25 cellular contexts compared by ENCODE assay signal in genomic region chr1:37040773-37041172, GRCh38. TPM values are rescaled to one million over a fixed set of nuclear protein-coding genes. Genes with fewer than 3 reads are reported as not detected.
DNase-seq lines count a peak whose midpoint lies in the region; FAIRE-seq and TF ChIP-seq lines count a peak whose summit lies in the region.
"Had no signal": no experiment of that assay in that cellular context is flagged by ENCODE, and none has a peak within 500 bp of the region (broad histone marks: within the 10 kb centered on the region; RNA-seq: fewer than 3 reads in every experiment).

No MANE protein-coding gene starts in this region.

- peaks cover 7% of the 10 kb centered on the region for H3K23me2 ChIP-seq in H1 (ENCODE audit: low read depth, low read length)

- no peak overlapping the region for H3K27ac ChIP-seq in H1 (ENCODE audit: low read depth, low read length)
- H3K27ac ChIP-seq: GM23248, tibial artery had no signal

- no peaks in the 10 kb centered on the region for H3K9me3 ChIP-seq in H1 (ENCODE audit: insufficient read depth in 2 of 2, low read depth in 1 of 2, low read length in 1 of 2)
- no peaks in the 10 kb centered on the region for H3K9me3 ChIP-seq in Caco-2
- H3K9me3 ChIP-seq: breast epithelium, tibial artery had no signal

- peak; percentile 89 for DNase-seq in G401 (ENCODE audit: low spot score)
- peak; percentile 82 for DNase-seq in NCI-H1105 (lab: John Stamatoyannopoulos, UW)
- peak; percentile 82 for DNase-seq in NCI-H2196 (lab: John Stamatoyannopoulos, UW; ENCODE audit: unreplicated experiment)
- DNase-seq in H1 (ENCODE audit: low read depth in 1 of 2, low spot score in 2 of 2) = no peak
- DNase-seq in Caco-2 = no peak
- no peak for DNase-seq in stimulated activated CD4-positive, alpha-beta T cell treated with anti-CD3 and anti-CD28 coated beads, Interleukin-2, amount 100 ng/mL, for 24 hours
- DNase-seq in kidney glomerular epithelial cell (lab: John Stamatoyannopoulos, UW) = no peak
- DNase-seq: activated CD4-positive, alpha-beta T cell treated with anti-CD3 and anti-CD28 coated beads for 1 hour; activated gamma-delta T cell treated with Interleukin-2 at 50 U/mL for 16 hours; activated T-cell treated with anti-CD3 and anti-CD28 coated beads, Interleukin-2, amount 50 U/mL, for 1 hour; CD8-positive, alpha-beta T cell; cortex of kidney; GM23248; Kasumi-1; SIG-M5; stimulated activated CD4-positive, alpha-beta T cell treated with anti-CD3 and anti-CD28 coated beads, Interleukin-4, amount 100 ng/mL, for 24 hours; tibial artery had no signal

- no peaks in the 10 kb centered on the region for H3K36me3 ChIP-seq in H1 (ENCODE audit: control insufficient read depth in 2 of 4, insufficient read depth in 4 of 4, low read length in 3 of 4)
- H3K36me3 ChIP-seq in Caco-2 (ENCODE audit: control insufficient read depth, insufficient read depth, low read length) = no peaks in the 10 kb centered on the region
- H3K36me3 ChIP-seq: breast epithelium, tibial artery had no signal

- no peak overlapping the region for H3K4me2 ChIP-seq in H1 (ENCODE audit: insufficient read depth in 1 of 2, low read depth in 2 of 2, low read length in 2 of 2)

- H3K18ac ChIP-seq in H1 (ENCODE audit: extremely low read depth, low read length) = peak overlapping the region; percentile 79

- H4K5ac ChIP-seq in H1 (ENCODE audit: insufficient read length, low read depth, low read length) = no peak overlapping the region

- H3K27me3 Mint-ChIP-seq in Caco-2 (ENCODE audit: insufficient read depth, unreplicated experiment) = peaks cover 9% of the 10 kb centered on the region

- H3K4me1 ChIP-seq in H1 (replicated peaks in 1 of 4; ENCODE audit: control insufficient read depth in 3 of 4, insufficient read depth in 4 of 4, low read length in 3 of 4) = peaks cover 26 to 68% (median 49%) of the 10 kb centered on the region in 4 experiments
- H3K4me1 ChIP-seq in Caco-2 = no peaks in the 10 kb centered on the region
- H3K4me1 ChIP-seq: breast epithelium had no signal

- no peak for TF ChIP-seq EP300 in H1 (IDR thresholded peaks at IDR 0.05; ENCODE audit: borderline replicate concordance in 1 of 2, low read depth in 2 of 2, low read length in 2 of 2)

- H3K14ac ChIP-seq in H1 (ENCODE audit: insufficient read length) = no peak overlapping the region

- H3K4me1 Mint-ChIP-seq in Caco-2 (ENCODE audit: low read depth, unreplicated experiment) = no peaks in the 10 kb centered on the region

- H3K23ac ChIP-seq in H1 (ENCODE audit: insufficient read length) = no peak overlapping the region

- no peaks in the 10 kb centered on the region for H3K36me3 Mint-ChIP-seq in Caco-2 (ENCODE audit: insufficient read depth, unreplicated experiment)
- H3K36me3 Mint-ChIP-seq: CD8-positive, alpha-beta T cell; memory B cell had no signal

- no peaks in the 10 kb centered on the region for H3K79me2 ChIP-seq in H1 (ENCODE audit: control insufficient read depth in 1 of 2, insufficient read depth in 2 of 2, low read length in 2 of 2)

- CTCF ChIA-PET in H1 (lab: Charles Lee; ENCODE audit: partially characterized antibody) (interaction anchor here (1.2 to 1.4 kb wide), 2 partner anchors 284 to 301 kb away, joined by 3 to 4 read pairs; no protein-coding TSS in a partner anchor), Caco-2 (lab: Charles Lee) (no interaction called here)

- peak overlapping the region; percentile 36 for H2BK120ac ChIP-seq in H1 (replicated peaks; ENCODE audit: low read depth, low read length)

- no peak for TF ChIP-seq POLR2A in H1 (IDR thresholded peaks at IDR 0.05; ENCODE audit: control extremely low read depth in 1 of 2, low read depth in 2 of 2, low read length in 2 of 2)

- FAIRE-seq in H1 (lab: Jason Lieb, UNC) = no peak
- FAIRE-seq: endometrium, TTC549 had no signal

- no peaks in the 10 kb centered on the region for H3K79me1 ChIP-seq in H1 (ENCODE audit: low read depth, low read length)

- H3K4me3 ChIP-seq in H1 (ENCODE audit: extremely low read depth in 1 of 4, insufficient read depth in 2 of 4, low read depth in 3 of 4, low read length in 4 of 4) (no peak overlapping the region), Caco-2 (ENCODE audit: low read depth, low read length) (no peak overlapping the region)
- H3K4me3 ChIP-seq: breast epithelium, GM23248, tibial artery had no signal

- peak overlapping the region; percentile 70 for H3K4ac ChIP-seq in H1 (replicated peaks; ENCODE audit: insufficient read length, low read depth, low read length)

- no peak overlapping the region for H3K9ac ChIP-seq in H1 (replicated peaks in 1 of 4; ENCODE audit: extremely low read depth in 1 of 4, low read depth in 3 of 4, low read length in 3 of 4)
- H3K9ac ChIP-seq: GM23248 had no signal

- intact Hi-C loops in Caco-2 (cut with micrococcal nuclease; ENCODE audit: unreplicated experiment) = no loop called here

- H3K27me3 ChIP-seq in H1 (replicated peaks in 1 of 4; ENCODE audit: control insufficient read depth in 3 of 4, extremely low read depth in 1 of 4, insufficient read depth in 3 of 4, low read length in 3 of 4) (peaks cover 0 to 7% (median 5%) of the 10 kb centered on the region in 4 experiments; a peak in 6 of 7 replicates), Caco-2 (replicated peaks; ENCODE audit: control insufficient read depth, insufficient read depth, low read length) (no peaks in the 10 kb centered on the region; the same call in 1 of the 2 replicates)

- peak overlapping the region; percentile 96 for H2BK15ac ChIP-seq in H1 (ENCODE audit: low read length)

- no peak overlapping the region for H3K56ac ChIP-seq in H1 (replicated peaks; ENCODE audit: insufficient read length, low read depth, low read length)

- H4K8ac ChIP-seq in H1 (ENCODE audit: extremely low read depth, insufficient read depth, low read length) = no peak overlapping the region

- H4K91ac ChIP-seq in H1 (replicated peaks; ENCODE audit: insufficient read length, low read length) = peak overlapping the region; percentile 90

- peak overlapping the region; percentile 95; the same call in 1 of the 2 replicates for H2BK12ac ChIP-seq in H1 (ENCODE audit: low read depth, low read length)

- POLR2A ChIA-PET in H1 (lab: Charles Lee; ENCODE audit: partially characterized antibody) (no interaction called here), Caco-2 (lab: Charles Lee) (no interaction called here)

- no peak overlapping the region for H2AFZ ChIP-seq in H1 (ENCODE audit: low read length)
- H2AFZ ChIP-seq: GM23248 had no signal

- H3K4me3 Mint-ChIP-seq in Caco-2 (ENCODE audit: unreplicated experiment) = no peak overlapping the region
- H3K4me3 Mint-ChIP-seq: CD8-positive, alpha-beta T cell; memory B cell; stimulated activated naive CD8-positive, alpha-beta T cell treated with anti-CD3 and anti-CD28 coated beads, Interleukin-15, Interleukin-2, amounts not matched to agents 100 ng/mL and 50 ng/mL, for 24 hours had no signal

- peak overlapping the region; percentile 75; the same call in 1 of the 2 replicates for H2AK5ac ChIP-seq in H1 (ENCODE audit: low read depth, low read length)

- H2BK20ac ChIP-seq in H1 (ENCODE audit: low read length) = peak overlapping the region; percentile 76

- H3K9me3 Mint-ChIP-seq in Caco-2 (ENCODE audit: unreplicated experiment) = no peaks in the 10 kb centered on the region
- H3K9me3 Mint-ChIP-seq: CD8-positive, alpha-beta T cell; memory B cell; stimulated activated naive CD8-positive, alpha-beta T cell treated with anti-CD3 and anti-CD28 coated beads, Interleukin-15, Interleukin-2, amounts not matched to agents 100 ng/mL and 50 ng/mL, for 24 hours had no signal

- in situ Hi-C loops in G401 (cut with HindIII; ENCODE audit: low sequenced_read_pairs) = no loop called here

- H3K27ac Mint-ChIP-seq in Caco-2 (ENCODE audit: unreplicated experiment) = no peak overlapping the region
- H3K27ac Mint-ChIP-seq: CD8-positive, alpha-beta T cell; memory B cell; stimulated activated naive CD8-positive, alpha-beta T cell treated with anti-CD3 and anti-CD28 coated beads, Interleukin-15, Interleukin-2, amounts not matched to agents 100 ng/mL and 50 ng/mL, for 24 hours had no signal

- no peaks in the 10 kb centered on the region for H4K20me1 ChIP-seq in H1 (replicated peaks in 1 of 2; ENCODE audit: control insufficient read depth in 1 of 2, insufficient read depth in 2 of 2, low read length in 2 of 2)

- H2BK5ac ChIP-seq in H1 (ENCODE audit: low read depth, low read length) = 0 out of 2 replicates have a peak overlapping the region, but pooled peaks have one; percentile 94

- WGBS in H1 (ENCODE audit: extremely low coverage in 1 of 2, insufficient coverage in 1 of 2, insufficient read length in 1 of 2, insufficient replicate concordance in 2 of 2, low coverage in 1 of 2, low lambda C conversion rate in 2 of 2, missing lambda C conversion rate in 1 of 2), 2 experiments = 73% methylated on average over 4 of the region's 4 CpGs; no CpG with 5 or more reads in 1 of the 2 experiments

- TF ChIP-seq CTCF in H1 (IDR thresholded peaks at IDR 0.05; ENCODE audit: control extremely low read depth in 1 of 3, insufficient read depth in 1 of 3, low read depth in 1 of 3, low read length in 3 of 3) (no peak), Caco-2 (IDR thresholded peaks at IDR 0.05; ENCODE audit: insufficient read depth in 1 of 2, low read depth in 1 of 2, low read length in 1 of 2, severe bottlenecking in 1 of 2, unreplicated experiment in 1 of 2) (no peak)

- TF ChIP-seq RAD21 in H1 (IDR thresholded peaks at IDR 0.05 in 1 of 2, conservative IDR thresholded peaks at IDR 0.05 in 1 of 2; ENCODE audit: low read depth in 2 of 2, low read length in 2 of 2) = no peak

- BruUV-seq in Caco-2 (replicated peaks; lab: Mats Ljungman, UMichigan) = no TSS peak

TF ChIP-seq in H1, 55 proteins besides CTCF, POLR2A, EP300 and RAD21 (continues in another document):
- TF ChIP-seq SUZ12 (IDR thresholded peaks at IDR 0.05; ENCODE audit: low read length) = no peak
- TF ChIP-seq POU5F1 (IDR thresholded peaks at IDR 0.05; ENCODE audit: low read depth, low read length) = no peak
- no peak for TF ChIP-seq POLR2AphosphoS5 (IDR thresholded peaks at IDR 0.05; ENCODE audit: low read depth, low read length)
- TF ChIP-seq SIN3A (conservative IDR thresholded peaks at IDR 0.05 in 1 of 2, IDR thresholded peaks at IDR 0.05 in 1 of 2; ENCODE audit: low read depth in 1 of 2, low read length in 2 of 2) = no peak
- TF ChIP-seq TCF12 (IDR thresholded peaks at IDR 0.05; ENCODE audit: low read depth, low read length) = no peak
- no peak for TF ChIP-seq GTF2F1 (IDR thresholded peaks at IDR 0.05; ENCODE audit: borderline replicate concordance, low read depth, low read length)

RNA-seq across cellular contexts. Expression of gene GRIK3, which starts 6.5 kb away (rescaled TPM):
- total RNA-seq in G401 (2014; rRNA removed; shearing (Covaris generic)) = not detected in 2 replicates
- total RNA-seq in H1 (2021; fragmentation: NEBNext Ultra II Directional; extraction: Animal tissue kit (Norgen Biotek cat#: 25700)) = 3.4 and 3.7 TPM in 2 replicates
- polyA plus RNA-seq in H1 (2011; rRNA removed) = 2.1 and 2.5 TPM in 2 replicates
- 1.9 TPM for polyA plus RNA-seq in H1 (2011; cell fraction: cytosol; rRNA removed)
- polyA plus RNA-seq in H1 (2011; cell fraction: nucleus; rRNA removed) = 3.8 TPM
- polyA plus RNA-seq in H1 (2012, experiment 1 of 2) = 1.5 to 1.9 TPM (median 1.8 TPM) in 4 replicates
- polyA plus RNA-seq in H1 (2012, experiment 2 of 2) = 0.63 TPM
- 2.3 TPM for polyA plus RNA-seq in H1 (2013, experiment 1 of 2)
- 2.1 TPM for polyA plus RNA-seq in H1 (2013, experiment 2 of 2)
- 7.3 and 7.4 TPM in 2 replicates for polyA minus RNA-seq in H1 (2011; rRNA and poly(A)+ RNA removed)
- 1.8 TPM for polyA minus RNA-seq in H1 (2011; cell fraction: cytosol; rRNA and poly(A)+ RNA removed)
- 2.9 TPM for polyA minus RNA-seq in H1 (2011; cell fraction: nucleus; rRNA and poly(A)+ RNA removed)
- not detected in 2 replicates for total RNA-seq in Caco-2 (2022)
- total RNA-seq: CD8-positive, alpha-beta T cell; fibroblast of lung; glomerular endothelial cell; GM23248; myocyte had no signal
- polyA plus RNA-seq: fibroblast of lung, GM23248 had no signal

Comparison
In these comparisons a context has a peak if more than half of its experiments do, and no peak if none do; other contexts are left out.
1. DNase-seq: peak in G401 (single experiment), NCI-H1105 (single experiment) and NCI-H2196 (single experiment); none in H1 (0 of 2), Caco-2 (0 of 2), stimulated activated CD4-positive, alpha-beta T cell treated with anti-CD3 and anti-CD28 coated beads, Interleukin-2, amount 100 ng/mL, for 24 hours (0 of 2) and kidney glomerular epithelial cell (single experiment).